8 cellular contexts compared by ENCODE assay signal in the genomic region with DNA sequence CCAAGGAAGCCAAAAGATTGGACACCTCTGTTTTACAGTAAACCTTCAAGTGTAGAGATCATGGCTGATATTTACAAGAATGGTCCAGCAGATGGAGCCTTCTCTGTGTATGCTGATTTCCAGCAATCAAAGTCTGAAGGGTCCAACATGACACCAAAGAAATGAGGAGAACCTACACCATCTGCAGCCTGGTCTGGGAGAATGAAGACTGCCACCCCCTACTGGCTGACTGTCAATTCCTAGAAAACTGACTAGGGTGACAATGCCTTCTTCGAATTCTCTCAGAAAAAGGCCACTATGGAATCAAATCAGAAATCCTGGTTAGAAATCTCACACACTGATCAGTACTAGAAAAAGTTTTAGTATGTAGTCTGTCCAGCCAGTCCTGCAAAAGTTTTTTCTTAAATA.
A peak's percentile ranks its signal among the peaks of the same experiment; 100 is the strongest.
DNase-seq lines count a peak whose midpoint lies in the region; TF ChIP-seq lines count a peak whose summit lies in the region.

No MANE protein-coding gene starts in this region.

- no peaks in the 10 kb centered on the region for H3K27me3 ChIP-seq in Karpas-422 (ENCODE audit: low read length)
- H3K27me3 ChIP-seq in suprapubic skin = no peaks in the 10 kb centered on the region

- intact Hi-C loops in posterior vena cava (cut with DNase I) = loop anchor here in 1 of 2 donors (1.0 to 10.0 kb wide), 2 partner anchors 20 to 80 kb away; a partner anchor contains a TSS

- H3K9me2 ChIP-seq in Karpas-422 (replicated peaks; ENCODE audit: insufficient read depth, low read length) = no peaks in the 10 kb centered on the region

- TF ChIP-seq CTCF in suprapubic skin (IDR thresholded peaks at IDR 0.05) = no peak

- 87% methylated on average over 1 of the region's 1 CpG for WGBS in suprapubic skin

- H3K9me3 ChIP-seq in Karpas-422 (ENCODE audit: low read length) = no peaks in the 10 kb centered on the region
- no peaks in the 10 kb centered on the region for H3K9me3 ChIP-seq in suprapubic skin

- H3K4me3 ChIP-seq in Karpas-422 (ENCODE audit: low read length) (no peak overlapping the region), suprapubic skin (no peak overlapping the region)

- H2AFZ ChIP-seq in Karpas-422 (ENCODE audit: low read length) = no peak overlapping the region

- H3K4me1 ChIP-seq in Karpas-422 (ENCODE audit: low read length) (no peaks in the 10 kb centered on the region), suprapubic skin (no peaks in the 10 kb centered on the region)

- no peak for TF ChIP-seq POLR2A in suprapubic skin (IDR thresholded peaks at IDR 0.05)

- H4K20me1 ChIP-seq in Karpas-422 (ENCODE audit: insufficient read depth, low read depth, low read length) = no peaks in the 10 kb centered on the region

- H3K36me3 ChIP-seq in Karpas-422 (ENCODE audit: insufficient read depth, low read length) = no peaks in the 10 kb centered on the region
- no peaks in the 10 kb centered on the region for H3K36me3 ChIP-seq in suprapubic skin

- H3K79me2 ChIP-seq in Karpas-422 (ENCODE audit: low read length) = no peaks in the 10 kb centered on the region

- no peak overlapping the region for H3K4me2 ChIP-seq in Karpas-422 (ENCODE audit: low read depth, low read length, poor library complexity, severe bottlenecking)

- peak; percentile 41 for DNase-seq in NCI-H748 (lab: John Stamatoyannopoulos, UW; ENCODE audit: unreplicated experiment)
- no peak for DNase-seq in NCI-H748 treated with DMSO at 0.1 percent for 48 hours (lab: John Stamatoyannopoulos, UW)
- peak; percentile 77 for DNase-seq in Karpas-422
- peak; percentile 24 to 74 for DNase-seq in SW 1271 (lab: John Stamatoyannopoulos, UW)
- peak; percentile 67 for DNase-seq in globus pallidus (ENCODE audit: low spot score)
- peak; percentile 9 for DNase-seq in retina
- no peak for DNase-seq in suprapubic skin (ENCODE audit: low spot score in 2 of 2)
- no peak for DNase-seq in posterior vena cava (ENCODE audit: low spot score)

- H3K27ac ChIP-seq in Karpas-422 (ENCODE audit: low read length) (no peak overlapping the region), suprapubic skin (no peak overlapping the region)

- no peak for TF ChIP-seq EP300 in suprapubic skin (IDR thresholded peaks at IDR 0.05)

- no peak overlapping the region for H3K9ac ChIP-seq in Karpas-422 (ENCODE audit: low read length)

Comparison
In these comparisons a context has a peak if more than half of its experiments do, and no peak if none do; other contexts are left out.
1. DNase-seq: peak in NCI-H748 (single experiment), Karpas-422 (single experiment), SW 1271 (2 of 2), globus pallidus (single experiment) and retina (single experiment); none in NCI-H748 treated with DMSO at 0.1 percent for 48 hours (single experiment), suprapubic skin (0 of 2) and posterior vena cava (single experiment).